ENCODE assay signal across 24 cellular contexts in the genomic region with DNA sequence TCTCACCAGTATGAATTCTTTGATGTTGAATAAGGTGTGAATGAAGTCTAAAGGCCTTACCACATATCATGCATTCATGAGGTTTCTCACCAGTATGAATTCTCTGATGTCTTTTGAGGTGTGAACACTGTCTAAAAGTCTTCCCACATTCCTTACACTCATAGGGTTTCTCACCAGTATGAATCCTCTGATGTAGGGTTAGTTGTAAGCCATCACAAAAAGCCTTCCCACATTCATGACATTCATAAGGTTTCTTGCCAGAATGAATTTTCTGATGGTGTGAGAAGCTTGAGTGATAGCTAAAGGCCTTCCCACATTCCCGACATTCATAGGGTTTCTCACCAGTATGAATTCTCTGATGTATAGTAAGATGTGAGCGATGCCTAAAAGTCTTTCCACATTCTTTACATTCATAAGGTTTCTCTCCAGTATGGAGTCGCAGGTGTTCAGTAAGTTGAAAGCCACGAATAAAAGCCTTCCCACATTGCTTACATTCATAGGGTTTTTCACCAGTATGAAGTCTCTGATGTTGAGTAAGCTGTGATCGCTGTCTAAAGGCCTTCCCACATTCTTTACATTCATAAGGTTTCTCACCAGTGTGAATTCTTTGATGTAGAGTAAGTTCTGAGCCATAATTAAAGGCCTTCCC. TPM values are rescaled to one million over a fixed set of nuclear protein-coding genes. Genes with fewer than 3 reads are reported as not detected.
DNase-seq lines count a peak whose midpoint lies in the region; ATAC-seq, FAIRE-seq and TF ChIP-seq lines count a peak whose summit lies in the region.
"Had no signal": no experiment of that assay in that cellular context is flagged by ENCODE, and none has a peak within 500 bp of the region (broad histone marks: within the 10 kb centered on the region; RNA-seq: fewer than 3 reads in every experiment).

No MANE protein-coding gene starts in this region.

- peak overlapping the region; percentile 68 for H3K4me3 ChIP-seq in endodermal cell (ENCODE audit: low read length)
- no peak overlapping the region for H3K4me3 ChIP-seq in testis
- H3K4me3 ChIP-seq in brain microvascular endothelial cell (ENCODE audit: low read depth, low read length) = no peak overlapping the region
- no peak overlapping the region for H3K4me3 ChIP-seq in hepatocyte
- H3K4me3 ChIP-seq: ascending aorta, lung, psoas muscle, spleen, suprapubic skin had no signal

- H3K4me1 ChIP-seq in endodermal cell (ENCODE audit: control insufficient read depth, insufficient read depth, low read length) = no peaks in the 10 kb centered on the region
- H3K4me1 ChIP-seq in testis = no peaks in the 10 kb centered on the region
- H3K4me1 ChIP-seq in hepatocyte (ENCODE audit: insufficient read depth) = no peaks in the 10 kb centered on the region
- H3K4me1 ChIP-seq: ascending aorta, psoas muscle, spleen, suprapubic skin had no signal

- H3K79me2 ChIP-seq in hepatocyte = no peaks in the 10 kb centered on the region

- H3K9me3 ChIP-seq in endodermal cell (ENCODE audit: control insufficient read depth, low read length) (peaks cover 97% of the 10 kb centered on the region), testis (no peaks in the 10 kb centered on the region), hepatocyte (ENCODE audit: low read depth) (peaks cover 78% of the 10 kb centered on the region)

- no peaks in the 10 kb centered on the region for H3K27me3 Mint-ChIP-seq in endodermal cell (ENCODE audit: insufficient read depth)

- no peaks in the 10 kb centered on the region for H3K9me2 ChIP-seq in hepatocyte (replicated peaks; ENCODE audit: insufficient read depth)

- FAIRE-seq in H54 (lab: Jason Lieb, UNC) = peak; percentile 57
- FAIRE-seq: colon, GM12892 had no signal

- H4K20me1 ChIP-seq in hepatocyte (ENCODE audit: insufficient read depth, poor library complexity, severe bottlenecking) = no peaks in the 10 kb centered on the region

- no peaks in the 10 kb centered on the region for H3K4me1 Mint-ChIP-seq in endodermal cell
- H3K4me1 Mint-ChIP-seq: nephron progenitor cell had no signal

- 83 to 100% methylated on average over 2 to 3 of the region's 5 CpGs for WGBS in endodermal cell (ENCODE audit: insufficient coverage in 1 of 2, insufficient read length in 1 of 2), 2 experiments
- 95% methylated on average over 5 of the region's 5 CpGs for WGBS in testis, 2 donors
- WGBS in hepatocyte (ENCODE audit: low lambda C conversion rate, missing lambda C conversion rate) = 96% methylated on average over 5 of the region's 5 CpGs

- H3K4me2 ChIP-seq in hepatocyte = no peak overlapping the region

- in situ Hi-C loops in brain microvascular endothelial cell (cut with HindIII; ENCODE audit: low pct_ligation_motif_present, low sequenced_read_pairs) = no loop called here

- H2AFZ ChIP-seq in hepatocyte = no peak overlapping the region

- DNase-seq in H54 (ENCODE audit: insufficient read length, low spot score) = no peak
- DNase-seq in OCI-M1 (lab: John Stamatoyannopoulos, UW) = peak; percentile 22
- DNase-seq in endodermal cell = no peak
- DNase-seq in myocyte (ENCODE audit: low read depth) = peak; percentile 10
- DNase-seq in testis = no peak
- no peak for DNase-seq in brain microvascular endothelial cell
- no peak for DNase-seq in hepatocyte (ENCODE audit: low spot score)
- DNase-seq: activated CD4-positive, alpha-beta T cell treated with anti-CD3 and anti-CD28 coated beads, Interleukin-2, amount 50 U/mL, for 48 hours; activated naive CD4-positive, alpha-beta T cell treated with Interleukin-2 at 50 U/mL for 16 hours; activated T-cell treated with anti-CD3 and anti-CD28 coated beads, Interleukin-2, amount 50 U/mL, for 1 hour; COR-L47; GDM1; NCI-H446; nephron progenitor cell; psoas muscle; Right ventricle myocardium superior; spleen; stimulated activated CD8-positive, alpha-beta memory T cell treated with anti-CD3 and anti-CD28 coated beads, Interleukin-4, amount 100 ng/mL, for 48 hours had no signal

- TF ChIP-seq POLR2A in H54 (IDR thresholded peaks at IDR 0.05; ENCODE audit: low read depth, low read length) (no peak), testis (IDR thresholded peaks at IDR 0.05) (no peak)

- H3K4me3 Mint-ChIP-seq in endodermal cell = no peak overlapping the region
- H3K4me3 Mint-ChIP-seq: nephron progenitor cell had no signal

- peaks cover 90% of the 10 kb centered on the region for H3K9me3 Mint-ChIP-seq in endodermal cell

- ATAC-seq in GM18502 (IDR thresholded peaks at IDR 0.05; ENCODE audit: poor library complexity, unreplicated experiment) = no peak
- ATAC-seq: psoas muscle had no signal

- H3K27ac ChIP-seq in endodermal cell (ENCODE audit: low read depth, low read length) = no peak overlapping the region
- H3K27ac ChIP-seq in testis = no peak overlapping the region
- H3K27ac ChIP-seq in brain microvascular endothelial cell = no peak overlapping the region
- no peak overlapping the region for H3K27ac ChIP-seq in hepatocyte
- H3K27ac ChIP-seq: ascending aorta, psoas muscle, spleen, suprapubic skin had no signal

- no peak overlapping the region for H3K27ac Mint-ChIP-seq in endodermal cell
- H3K27ac Mint-ChIP-seq: nephron progenitor cell had no signal

- TF ChIP-seq CTCF in endodermal cell (conservative IDR thresholded peaks at IDR 0.05) (no peak), testis (IDR thresholded peaks at IDR 0.05) (no peak), brain microvascular endothelial cell (IDR thresholded peaks at IDR 0.05; ENCODE audit: low read depth, low read length, missing control alignments) (no peak), hepatocyte (IDR thresholded peaks at IDR 0.05; ENCODE audit: poor library complexity) (no peak)

- intact Hi-C loops in testis (cut with DNase I; ENCODE audit: low total_unique reads) = no loop called here

- H3K36me3 ChIP-seq in endodermal cell (ENCODE audit: control insufficient read depth, insufficient read depth, low read length) = peaks cover 43% of the 10 kb centered on the region
- no peaks in the 10 kb centered on the region for H3K36me3 ChIP-seq in testis (ENCODE audit: low read depth, missing control alignments)
- H3K36me3 ChIP-seq in brain microvascular endothelial cell (replicated peaks) = peaks cover 9% of the 10 kb centered on the region
- peaks cover 11% of the 10 kb centered on the region for H3K36me3 ChIP-seq in hepatocyte (replicated peaks; ENCODE audit: insufficient read depth, low read depth)

- H3K27me3 ChIP-seq in endodermal cell (ENCODE audit: control insufficient read depth, insufficient read depth, low read length, poor library complexity, severe bottlenecking) = no peaks in the 10 kb centered on the region
- H3K27me3 ChIP-seq in testis = no peaks in the 10 kb centered on the region
- no peaks in the 10 kb centered on the region for H3K27me3 ChIP-seq in brain microvascular endothelial cell (replicated peaks)
- H3K27me3 ChIP-seq in hepatocyte = no peaks in the 10 kb centered on the region
- H3K27me3 ChIP-seq: ascending aorta, spleen, suprapubic skin had no signal

- H3K9ac ChIP-seq in endodermal cell (ENCODE audit: extremely low read depth, low read length, poor library complexity, severe bottlenecking) = no peak overlapping the region

- H3K36me3 Mint-ChIP-seq in endodermal cell (ENCODE audit: low read depth) = peaks cover 66% of the 10 kb centered on the region

RNA-seq across cellular contexts. Expression of gene ZNF461, which starts 27.7 kb away (rescaled TPM):
- total RNA-seq in endodermal cell (10 to 100 TPM in 1 of 2 donors, 1 to 10 TPM in 1; 7.5 to 14.1 TPM), myocyte (11.1 and 11.8 TPM in 2 replicates), testis (10 to 100 TPM; 10.2 to 12.8 TPM), hepatocyte (8.9 and 16.7 TPM in 2 replicates)
- 8.1 TPM for polyA plus RNA-seq in endodermal cell (2013, experiment 1 of 2)
- polyA plus RNA-seq in endodermal cell (2013, experiment 2 of 2) = 12.1 TPM
- 8.4 TPM for polyA plus RNA-seq in myocyte (2012)
- polyA plus RNA-seq in testis (ENCODE audit: insufficient read depth, low read depth, low replicate concordance) (13.0 TPM), hepatocyte (3.2 and 4.6 TPM in 2 replicates)
- total RNA-seq: ascending aorta had no signal

RNA-seq across cellular contexts. Expression of gene ZNF382, which starts 33.9 kb away (rescaled TPM):
- total RNA-seq in endodermal cell (10 to 100 TPM; 11.1 to 13.5 TPM), myocyte (4.9 and 5.2 TPM in 2 replicates), testis (10 to 100 TPM; 21.7 to 26.8 TPM), hepatocyte (6.2 and 10.3 TPM in 2 replicates)
- polyA plus RNA-seq in endodermal cell (2013, experiment 1 of 2) = 21.3 TPM
- polyA plus RNA-seq in endodermal cell (2013, experiment 2 of 2) = 16.8 TPM
- polyA plus RNA-seq in myocyte (2012) = 3.3 TPM
- polyA plus RNA-seq in testis (ENCODE audit: insufficient read depth, low read depth, low replicate concordance) (5.9 TPM), hepatocyte (2.4 and 4.7 TPM in 2 replicates)

RNA-seq across cellular contexts. Expression of gene ZNF567, which starts 48.4 kb away (rescaled TPM):
- total RNA-seq in endodermal cell (10 to 100 TPM; 14.3 to 17.2 TPM), myocyte (4.5 and 5.4 TPM in 2 replicates), testis (10 to 100 TPM in 1 of 2 donors, 1 to 10 TPM in 1; 9.8 to 17.0 TPM), hepatocyte (4.0 and 8.1 TPM in 2 replicates)
- polyA plus RNA-seq in endodermal cell (2013, experiment 1 of 2) = 14.5 TPM
- polyA plus RNA-seq in endodermal cell (2013, experiment 2 of 2) = 13.5 TPM
- polyA plus RNA-seq in myocyte (2012) = 3.9 TPM
- polyA plus RNA-seq in testis (ENCODE audit: insufficient read depth, low read depth, low replicate concordance) (17.9 TPM), hepatocyte (4.4 and 9.5 TPM in 2 replicates)

Comparison
In these comparisons a context has a peak if more than half of its experiments do, and no peak if none do; other contexts are left out.
1. DNase-seq: peak in OCI-M1 (single experiment) and myocyte (single experiment); none in H54 (single experiment), endodermal cell (single experiment), testis (single experiment), brain microvascular endothelial cell (single experiment) and hepatocyte (single experiment).